ENCODE assay signal across 8 cellular contexts in genomic region chr11:117143871-117144476, GRCh38. TPM values are rescaled to one million over a fixed set of nuclear protein-coding genes. Genes with fewer than 3 reads are reported as not detected.
DNase-seq lines count a peak whose midpoint lies in the region; ATAC-seq and TF ChIP-seq lines count a peak whose summit lies in the region.

PAFAH1B2 (plus strand) TSS chr11:117144287; CDS start chr11:117152448, 8,161 bp downstream.

- DNase-seq in DMS53 treated with DMSO at 0.1 percent for 48 hours (lab: John Stamatoyannopoulos, UW; ENCODE audit: unreplicated experiment) (peak; percentile 80), KBM-7 (peak; percentile 96), PC-9 (peak; percentile 88 to 92), epithelial cell of proximal tubule (ENCODE audit: low read depth) (peak; percentile 45), mucosa of gallbladder (ENCODE audit: low spot score) (peak; percentile 95)
- DNase-seq in activated T-cell treated with anti-CD3 and anti-CD28 coated beads, Interleukin-2, amount 50 U/mL, for 1 hour = peak; percentile 93
- peak; percentile 93 for DNase-seq in stimulated activated CD8-positive, alpha-beta memory T cell treated with anti-CD3 and anti-CD28 coated beads, Interleukin-4, amount 100 ng/mL, for 24 hours (ENCODE audit: low read depth)

- H4K20me1 ChIP-seq in PC-9 (ENCODE audit: insufficient read depth) = peaks cover 43% of the 10 kb centered on the region

- peak within 1 kb of the TSS; percentile 44 for H3K27ac ChIP-seq in PC-9

- H3K4me2 ChIP-seq in PC-9 = peak within 1 kb of the TSS; percentile 86

- in situ Hi-C loops in KBM-7 (cut with MboI; ENCODE audit: low pct_unique_long_range_greater_than_20kb, low sequenced_read_pairs) = no loop called here

- peaks cover 23% of the 10 kb centered on the region for H3K36me3 ChIP-seq in PC-9 (ENCODE audit: low read depth)

- H3K4me1 ChIP-seq in PC-9 (replicated peaks; ENCODE audit: insufficient read depth) = peaks cover 13% of the 10 kb centered on the region

- intact Hi-C loops in PC-9 (cut with micrococcal nuclease; ENCODE audit: unreplicated experiment) = loop anchor here (2.0 kb wide), 2 partner anchors 17 to 73 kb away; no protein-coding TSS in a partner anchor

- ATAC-seq in GM21723 (IDR thresholded peaks at IDR 0.05; ENCODE audit: unreplicated experiment) = peak; percentile 97

- TSS peak; percentile 98 for BruUV-seq in PC-9 (replicated peaks; lab: Mats Ljungman, UMichigan)

- peaks cover 47% of the 10 kb centered on the region for H3K79me2 ChIP-seq in PC-9 (ENCODE audit: low read depth)

- no peaks in the 10 kb centered on the region for H3K27me3 ChIP-seq in PC-9 (ENCODE audit: insufficient read depth, low read depth)

- H3K9me3 ChIP-seq in PC-9 (ENCODE audit: insufficient read depth, low read depth) = no peaks in the 10 kb centered on the region

- H3K4me3 ChIP-seq in PC-9 (peak within 1 kb of the TSS; percentile 85), epithelial cell of proximal tubule (ENCODE audit: low read depth, low read length) (peak within 1 kb of the TSS; percentile 98)

- H3K9me2 ChIP-seq in PC-9 (ENCODE audit: insufficient read depth) = no peaks in the 10 kb centered on the region

- TF ChIP-seq CTCF in PC-9 (conservative IDR thresholded peaks at IDR 0.05) (no peak), epithelial cell of proximal tubule (conservative IDR thresholded peaks at IDR 0.05; ENCODE audit: low read depth, low read length) (no peak)

- peak within 1 kb of the TSS; percentile 99 for H2AFZ ChIP-seq in PC-9

- CTCF ChIA-PET in PC-9 (lab: Charles Lee) = interaction anchor here (0.5 to 0.7 kb wide), 4 partner anchors 27 to 671 kb away, joined by 4 to 9 read pairs (median 6); no protein-coding TSS in a partner anchor

- POLR2A ChIA-PET in PC-9 (lab: Charles Lee; ENCODE audit: unreplicated experiment) = interaction anchor here (0.5 to 0.9 kb wide), 6 partner anchors 40 to 120 kb away, joined by 3 to 24 read pairs (median 12); no protein-coding TSS in a partner anchor

- peaks cover 10% of the 10 kb centered on the region for H3F3A ChIP-seq in PC-9 (ENCODE audit: insufficient read depth, low read depth)

RNA-seq across cellular contexts. Expression of gene PAFAH1B2, which starts in this region (rescaled TPM):
- total RNA-seq in PC-9 (2021) (83.7 and 91.3 TPM in 2 replicates), epithelial cell of proximal tubule (95.4 and 103 TPM in 2 replicates), mucosa of gallbladder (73.9 TPM)

Comparison
In these comparisons a context has a peak if more than half of its experiments do, and no peak if none do; other contexts are left out.
1. Peak in every context shown above with its lines: DNase-seq, ATAC-seq, H3K4me3 ChIP-seq and H3K27ac ChIP-seq.
2. DNase-seq: peak in every context shown above with its lines; median percentile 96 in KBM-7; 95 in mucosa of gallbladder; 93 in activated T-cell treated with anti-CD3 and anti-CD28 coated beads, Interleukin-2, amount 50 U/mL, for 1 hour; 93 in stimulated activated CD8-positive, alpha-beta memory T cell treated with anti-CD3 and anti-CD28 coated beads, Interleukin-4, amount 100 ng/mL, for 24 hours; 90 in PC-9; 80 in DMS53 treated with DMSO at 0.1 percent for 48 hours; 45 in epithelial cell of proximal tubule.